ENCODE assay signal across 18 cellular contexts in the genomic region with DNA sequence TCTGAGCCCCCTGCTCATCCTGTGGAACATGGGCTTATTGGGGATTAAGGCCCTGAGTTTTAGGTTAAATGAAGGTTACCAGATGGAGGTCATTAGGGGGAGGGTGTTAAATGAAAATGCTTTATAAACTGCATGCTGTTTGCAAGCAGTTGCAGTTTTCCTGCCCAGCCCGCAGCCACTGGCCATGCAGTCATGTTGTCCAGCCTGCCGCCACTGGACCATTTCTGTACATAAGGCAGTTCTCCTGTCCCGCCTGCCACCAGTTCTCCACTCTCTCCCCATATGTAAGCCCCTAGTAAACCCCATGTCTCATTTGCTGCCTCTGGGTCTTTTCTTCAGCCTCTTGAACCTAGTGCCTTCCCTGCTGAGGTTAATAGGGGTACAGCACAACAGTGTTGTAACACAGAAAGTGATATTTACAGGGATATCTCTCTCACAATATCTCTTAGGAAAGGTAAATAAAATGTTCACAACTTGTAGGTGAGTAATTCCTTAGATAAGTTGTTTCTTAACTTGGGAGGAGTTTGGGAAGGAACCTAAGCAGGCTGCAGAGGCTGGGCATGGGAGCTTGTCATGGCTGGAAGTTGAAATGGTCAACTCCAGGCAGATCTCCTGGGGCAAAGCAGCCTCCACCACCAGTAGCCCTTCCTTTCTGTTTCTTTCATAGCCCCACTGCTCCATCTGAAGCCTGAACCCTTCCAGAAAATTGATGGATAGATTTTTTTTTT.
DNase-seq lines count a peak whose midpoint lies in the region; ATAC-seq and TF ChIP-seq lines count a peak whose summit lies in the region.
"Had no signal": no experiment of that assay in that cellular context is flagged by ENCODE, and none has a peak within 500 bp of the region (broad histone marks: within the 10 kb centered on the region; RNA-seq: fewer than 3 reads in every experiment).

No MANE protein-coding gene starts in this region.

- H3K36me3 ChIP-seq in ascending aorta = no peaks in the 10 kb centered on the region
- no peaks in the 10 kb centered on the region for H3K36me3 ChIP-seq in mucosa of descending colon (ENCODE audit: low read depth)

- H3K9me3 Mint-ChIP-seq in stimulated activated effector memory CD8-positive, alpha-beta T cell treated with anti-CD3 and anti-CD28 coated beads, Interleukin-12 subunit alpha, Interleukin-12 subunit beta, amount 100 ng/mL, for 72 hours = no peaks in the 10 kb centered on the region
- H3K9me3 Mint-ChIP-seq: CD14-positive monocyte, natural killer cell had no signal

- H3K4me1 ChIP-seq in ascending aorta (peaks cover 8 to 55% of the 10 kb centered on the region in 2 donors), mucosa of descending colon (ENCODE audit: low read depth) (peaks cover 3% of the 10 kb centered on the region)

- H3K9me3 ChIP-seq in ascending aorta (no peaks in the 10 kb centered on the region), mucosa of descending colon (no peaks in the 10 kb centered on the region)

- peak overlapping the region; percentile 88 to 91 for H3K27ac ChIP-seq in ascending aorta

- H3K4me3 ChIP-seq in ascending aorta (no peak overlapping the region), mucosa of descending colon (no peak overlapping the region)

- TF ChIP-seq CTCF in ascending aorta (IDR thresholded peaks at IDR 0.05) (no peak), mucosa of descending colon (IDR thresholded peaks at IDR 0.05) (no peak)

- ATAC-seq in mucosa of descending colon = peak; percentile 17
- ATAC-seq in stimulated activated effector memory CD8-positive, alpha-beta T cell treated with anti-CD3 and anti-CD28 coated beads, Interleukin-12 subunit alpha, Interleukin-12 subunit beta, amount 100 ng/mL, for 72 hours = no peak
- no peak for ATAC-seq in HG03039 (IDR thresholded peaks at IDR 0.05; ENCODE audit: unreplicated experiment)
- ATAC-seq in HG02798 (IDR thresholded peaks at IDR 0.05; ENCODE audit: poor library complexity, unreplicated experiment) = no peak
- ATAC-seq: HCT116, natural killer cell had no signal

- H3K36me3 Mint-ChIP-seq in stimulated activated effector memory CD8-positive, alpha-beta T cell treated with anti-CD3 and anti-CD28 coated beads, Interleukin-12 subunit alpha, Interleukin-12 subunit beta, amount 100 ng/mL, for 72 hours = no peaks in the 10 kb centered on the region
- H3K36me3 Mint-ChIP-seq: CD14-positive monocyte, natural killer cell had no signal

- H3K4me3 Mint-ChIP-seq in stimulated activated effector memory CD8-positive, alpha-beta T cell treated with anti-CD3 and anti-CD28 coated beads, Interleukin-12 subunit alpha, Interleukin-12 subunit beta, amount 100 ng/mL, for 72 hours = no peak overlapping the region
- H3K4me3 Mint-ChIP-seq: CD14-positive monocyte, natural killer cell had no signal

- no peaks in the 10 kb centered on the region for H3K27me3 ChIP-seq in ascending aorta

- peak overlapping the region; percentile 30 for H3K27ac Mint-ChIP-seq in stimulated activated effector memory CD8-positive, alpha-beta T cell treated with anti-CD3 and anti-CD28 coated beads, Interleukin-12 subunit alpha, Interleukin-12 subunit beta, amount 100 ng/mL, for 72 hours
- H3K27ac Mint-ChIP-seq: natural killer cell had no signal

- peaks cover 32% of the 10 kb centered on the region for H3K4me1 Mint-ChIP-seq in stimulated activated effector memory CD8-positive, alpha-beta T cell treated with anti-CD3 and anti-CD28 coated beads, Interleukin-12 subunit alpha, Interleukin-12 subunit beta, amount 100 ng/mL, for 72 hours

- DNase-seq in NCI-H226 = peak; percentile 37
- no peak for DNase-seq in ascending aorta (ENCODE audit: low spot score in 2 of 2)
- no peak for DNase-seq in mucosa of descending colon
- DNase-seq in stimulated activated effector memory CD8-positive, alpha-beta T cell treated with anti-CD3 and anti-CD28 coated beads, Interleukin-12 subunit alpha, Interleukin-12 subunit beta, amount 100 ng/mL, for 72 hours (ENCODE audit: low spot score in 2 of 2) = no peak
- no peak for DNase-seq in COLO668 (lab: John Stamatoyannopoulos, UW; ENCODE audit: unreplicated experiment)
- DNase-seq in posterior vena cava (ENCODE audit: low spot score) = no peak
- DNase-seq: cortex of kidney, foreskin melanocyte, mesendoderm, natural killer cell, NCI-H1092 treated with DMSO at 0.1 percent for 48 hours, NCI-H2081, NCI-H510A, SW 1271 had no signal

- intact Hi-C loops in ascending aorta (cut with DNase I) (loop anchor here (2.0 to 5.0 kb wide), 4 partner anchors 25 to 196 kb away; no protein-coding TSS in a partner anchor), mucosa of descending colon (cut with DNase I, micrococcal nuclease) (no loop called here), posterior vena cava (cut with DNase I) (loop anchor here (10.0 kb wide), 2 partner anchors 59 to 189 kb away; no protein-coding TSS in a partner anchor)

Comparison
In these comparisons a context has a peak if more than half of its experiments do, and no peak if none do; other contexts are left out.
1. intact Hi-C loops: an anchor here in ascending aorta (2.0 to 5.0 kb wide) and posterior vena cava (10.0 kb wide); none called in mucosa of descending colon.